1 cellular context compared by ENCODE assay signal in the genomic region with DNA sequence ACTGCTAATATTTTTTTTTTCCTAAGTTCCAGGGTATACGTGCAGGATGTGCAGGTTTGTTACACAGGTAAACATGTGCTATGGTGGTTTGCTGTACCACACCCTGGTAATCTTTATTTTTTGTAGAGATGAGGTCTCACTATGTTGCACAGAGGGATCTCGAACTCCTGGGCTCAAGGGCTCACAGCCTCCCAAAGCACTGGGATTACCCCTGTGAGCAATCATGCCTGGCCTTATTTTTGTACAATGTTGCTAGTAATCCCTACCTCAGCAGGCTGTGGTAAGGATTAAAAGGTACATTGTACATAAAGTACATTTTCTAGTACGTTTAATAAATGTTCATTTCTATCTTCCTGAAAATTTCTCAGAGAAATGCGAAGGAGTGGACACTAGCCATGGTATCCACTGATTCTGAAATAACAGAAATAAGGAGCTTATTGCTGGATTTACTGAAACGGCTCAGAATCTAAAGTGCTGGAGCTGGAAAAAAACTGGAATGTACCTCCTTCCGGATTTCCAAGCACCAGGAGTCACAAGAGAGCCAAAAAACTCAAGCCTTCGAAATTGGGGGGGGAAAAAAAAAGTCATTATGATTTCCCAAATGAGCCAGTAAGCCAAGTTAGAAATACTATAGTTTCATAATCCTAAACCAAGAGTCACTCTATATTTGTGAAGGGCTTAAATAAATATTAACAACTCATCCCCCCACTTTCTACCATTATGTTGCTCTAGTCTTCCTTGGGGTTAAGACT.
TF ChIP-seq lines count a peak whose summit lies in the region.

No MANE protein-coding gene starts in this region.

TF ChIP-seq in HEK293, 187 proteins besides CTCF, POLR2A, EP300 and RAD21 (continued from another document):
- TF ChIP-seq ZNF302 (tag by site-specific recombination; IDR thresholded peaks at IDR 0.05; ENCODE audit: low read depth), result no peak
